14 cellular contexts compared by ENCODE assay signal in genomic region chr16:85674828-85675227, GRCh38. TPM values are rescaled to one million over a fixed set of nuclear protein-coding genes. Genes with fewer than 3 reads are reported as not detected.
A peak's percentile ranks its signal among the peaks of the same experiment; 100 is the strongest.
DNase-seq lines count a peak whose midpoint lies in the region; ATAC-seq and TF ChIP-seq lines count a peak whose summit lies in the region.
"Had no signal": no experiment of that assay in that cellular context is flagged by ENCODE, and none has a peak within 500 bp of the region (broad histone marks: within the 10 kb centered on the region; RNA-seq: fewer than 3 reads in every experiment).

No MANE protein-coding gene starts in this region.

- in situ Hi-C loops in G401 (cut with HindIII; ENCODE audit: low sequenced_read_pairs): no loop called here

- peaks cover 0 to 5% (median 0%) of the 10 kb centered on the region in 3 donors for H3K4me1 Mint-ChIP-seq in CD8-positive, alpha-beta memory T cell
- peaks cover 6% of the 10 kb centered on the region for H3K4me1 Mint-ChIP-seq in activated CD8-positive, alpha-beta T cell treated with anti-CD3 and anti-CD28 coated beads for 36 hours (ENCODE audit: low read depth)
- peaks cover 17% of the 10 kb centered on the region for H3K4me1 Mint-ChIP-seq in mesothelial cell of epicardium

- peak overlapping the region; percentile 67 for H3K27ac ChIP-seq in 22Rv1
- no peak overlapping the region for H3K27ac ChIP-seq in CD8-positive, alpha-beta memory T cell (ENCODE audit: low read depth, low read length)

- CTCF ChIA-PET in CD8-positive, alpha-beta memory T cell (lab: Charles Lee): interaction anchor here (1.2 to 2.3 kb wide), 5 partner anchors 13 to 85 kb away, joined by 3 to 6 read pairs (median 4); no protein-coding TSS in a partner anchor
- CTCF ChIA-PET in activated CD8-positive, alpha-beta T cell treated with anti-CD3 and anti-CD28 coated beads for 36 hours (lab: Charles Lee): interaction anchor here (0.8 to 4.2 kb wide), 8 partner anchors 14 to 313 kb away, joined by 3 to 18 read pairs (median 4); partner anchors contain the start of gene GINS2

- peak overlapping the region in 6 of 8 donors; percentile 22 to 83 (median 73) for H3K27ac Mint-ChIP-seq in CD8-positive, alpha-beta memory T cell
- H3K27ac Mint-ChIP-seq in activated CD8-positive, alpha-beta T cell treated with anti-CD3 and anti-CD28 coated beads for 36 hours: peak overlapping the region; percentile 78
- H3K27ac Mint-ChIP-seq in mesothelial cell of epicardium: peak overlapping the region; percentile 69
- H3K27ac Mint-ChIP-seq: T-helper 1 cell treated with Interleukin-12 subunit alpha and Interleukin-12 subunit beta and Interleukin-4 antibody, amounts not matched to agents 30 μg/mL and 1 μg/mL, for 36 hours had no signal

- no peaks in the 10 kb centered on the region for H3K9me3 ChIP-seq in CD8-positive, alpha-beta memory T cell (ENCODE audit: low read length)
- H3K9me3 ChIP-seq: BLaER1 treated with 17β-estradiol and CSF1 and Interleukin-3, amounts not matched to agents 10 nM and 100 nM; esophagus muscularis mucosa had no signal

- H3K4me1 ChIP-seq in CD8-positive, alpha-beta memory T cell (ENCODE audit: insufficient read depth, low read length): no peaks in the 10 kb centered on the region

- no peaks in the 10 kb centered on the region for H3K9me3 Mint-ChIP-seq in CD8-positive, alpha-beta memory T cell
- H3K9me3 Mint-ChIP-seq in activated CD8-positive, alpha-beta T cell treated with anti-CD3 and anti-CD28 coated beads for 36 hours: no peaks in the 10 kb centered on the region
- H3K9me3 Mint-ChIP-seq in mesothelial cell of epicardium: no peaks in the 10 kb centered on the region
- H3K9me3 Mint-ChIP-seq: T-helper 1 cell treated with Interleukin-12 subunit alpha and Interleukin-12 subunit beta and Interleukin-4 antibody, amounts not matched to agents 30 μg/mL and 1 μg/mL, for 36 hours had no signal

- TF ChIP-seq CTCF in 22Rv1 (IDR thresholded peaks at IDR 0.05) (no peak), mesothelial cell of epicardium (IDR thresholded peaks at IDR 0.05; ENCODE audit: unreplicated experiment) (no peak)
- TF ChIP-seq CTCF in activated CD8-positive, alpha-beta T cell treated with anti-CD3 and anti-CD28 coated beads for 36 hours (IDR thresholded peaks at IDR 0.05): no peak

- ATAC-seq in activated CD8-positive, alpha-beta T cell treated with anti-CD3 and anti-CD28 coated beads for 36 hours: no peak
- ATAC-seq in HG03025 (IDR thresholded peaks at IDR 0.05; ENCODE audit: low FRiP score, unreplicated experiment): no peak
- no peak for ATAC-seq in GM19467 (IDR thresholded peaks at IDR 0.05; ENCODE audit: unreplicated experiment)

- POLR2A ChIA-PET in CD8-positive, alpha-beta memory T cell (lab: Charles Lee): no interaction called here
- POLR2A ChIA-PET in activated CD8-positive, alpha-beta T cell treated with anti-CD3 and anti-CD28 coated beads for 36 hours (lab: Charles Lee): interaction anchor here (1.7 kb wide), 1 partner anchor 9 kb away, joined by 6 read pairs; no protein-coding TSS in a partner anchor

- no peaks in the 10 kb centered on the region for H3K27me3 ChIP-seq in CD8-positive, alpha-beta memory T cell (ENCODE audit: insufficient read depth, low read length, poor library complexity, severe bottlenecking)
- H3K27me3 ChIP-seq: BLaER1 treated with 17β-estradiol and CSF1 and Interleukin-3, amounts not matched to agents 10 nM and 100 nM; esophagus muscularis mucosa had no signal

- H3K4me3 ChIP-seq in CD8-positive, alpha-beta memory T cell (ENCODE audit: low read length): no peak overlapping the region
- H3K4me3 ChIP-seq: BLaER1 treated with 17β-estradiol and CSF1 and Interleukin-3, amounts not matched to agents 10 nM and 100 nM; esophagus muscularis mucosa had no signal

- no peaks in the 10 kb centered on the region for H3K27me3 Mint-ChIP-seq in CD8-positive, alpha-beta memory T cell
- no peaks in the 10 kb centered on the region for H3K27me3 Mint-ChIP-seq in activated CD8-positive, alpha-beta T cell treated with anti-CD3 and anti-CD28 coated beads for 36 hours
- H3K27me3 Mint-ChIP-seq in mesothelial cell of epicardium (ENCODE audit: low read depth): no peaks in the 10 kb centered on the region

- peaks cover 0 to 61% (median 13%) of the 10 kb centered on the region in 3 donors for H3K36me3 Mint-ChIP-seq in CD8-positive, alpha-beta memory T cell
- peaks cover 43% of the 10 kb centered on the region for H3K36me3 Mint-ChIP-seq in activated CD8-positive, alpha-beta T cell treated with anti-CD3 and anti-CD28 coated beads for 36 hours (ENCODE audit: low read depth)
- H3K36me3 Mint-ChIP-seq in mesothelial cell of epicardium: peaks cover 23% of the 10 kb centered on the region

- no peak overlapping the region for H3K4me3 Mint-ChIP-seq in CD8-positive, alpha-beta memory T cell
- no peak overlapping the region for H3K4me3 Mint-ChIP-seq in activated CD8-positive, alpha-beta T cell treated with anti-CD3 and anti-CD28 coated beads for 36 hours
- no peak overlapping the region for H3K4me3 Mint-ChIP-seq in mesothelial cell of epicardium
- H3K4me3 Mint-ChIP-seq: T-helper 1 cell treated with Interleukin-12 subunit alpha and Interleukin-12 subunit beta and Interleukin-4 antibody, amounts not matched to agents 30 μg/mL and 1 μg/mL, for 36 hours had no signal

- intact Hi-C loops in activated CD8-positive, alpha-beta T cell treated with anti-CD3 and anti-CD28 coated beads for 36 hours (cut with micrococcal nuclease): loop anchor here (5.0 kb wide), 1 partner anchor 42 kb away; no protein-coding TSS in a partner anchor

- H3K36me3 ChIP-seq in CD8-positive, alpha-beta memory T cell (ENCODE audit: insufficient read depth, low read length): peaks cover 16% of the 10 kb centered on the region

- no peak for DNase-seq in CD8-positive, alpha-beta memory T cell
- DNase-seq in activated CD8-positive, alpha-beta T cell treated with anti-CD3 and anti-CD28 coated beads for 36 hours: no peak
- DNase-seq in mesothelial cell of epicardium (ENCODE audit: low spot score in 2 of 2, unreplicated experiment in 2 of 2) (no peak), HuH-7.5 (ENCODE audit: low spot score) (no peak), G401 (ENCODE audit: low spot score) (no peak)
- DNase-seq: mesendoderm; NCI-H526 treated with DMSO at 0.1 percent for 48 hours; stimulated activated CD4-positive, alpha-beta T cell treated with anti-CD3 and anti-CD28 coated beads, Interleukin-2, amount 100 ng/mL, for 24 hours had no signal

RNA-seq across cellular contexts. Expression of gene GINS2, which starts 13.9 kb away (rescaled TPM):
- 10 to 100 TPM; 68.6 to 68.7 TPM for total RNA-seq in CD8-positive, alpha-beta memory T cell
- 0.09 TPM for polyA plus RNA-seq in CD8-positive, alpha-beta memory T cell
- 10 to 100 TPM; 59.9 to 62.9 TPM for total RNA-seq in activated CD8-positive, alpha-beta T cell treated with anti-CD3 and anti-CD28 coated beads for 36 hours
- 13.4 to 15.3 TPM (median 14.8 TPM) in 3 replicates for total RNA-seq in mesothelial cell of epicardium
- total RNA-seq in G401 (2014; rRNA removed; shearing (Covaris generic)): 47.8 and 48.9 TPM in 2 replicates
